8 cellular contexts compared by ENCODE assay signal in the genomic region with DNA sequence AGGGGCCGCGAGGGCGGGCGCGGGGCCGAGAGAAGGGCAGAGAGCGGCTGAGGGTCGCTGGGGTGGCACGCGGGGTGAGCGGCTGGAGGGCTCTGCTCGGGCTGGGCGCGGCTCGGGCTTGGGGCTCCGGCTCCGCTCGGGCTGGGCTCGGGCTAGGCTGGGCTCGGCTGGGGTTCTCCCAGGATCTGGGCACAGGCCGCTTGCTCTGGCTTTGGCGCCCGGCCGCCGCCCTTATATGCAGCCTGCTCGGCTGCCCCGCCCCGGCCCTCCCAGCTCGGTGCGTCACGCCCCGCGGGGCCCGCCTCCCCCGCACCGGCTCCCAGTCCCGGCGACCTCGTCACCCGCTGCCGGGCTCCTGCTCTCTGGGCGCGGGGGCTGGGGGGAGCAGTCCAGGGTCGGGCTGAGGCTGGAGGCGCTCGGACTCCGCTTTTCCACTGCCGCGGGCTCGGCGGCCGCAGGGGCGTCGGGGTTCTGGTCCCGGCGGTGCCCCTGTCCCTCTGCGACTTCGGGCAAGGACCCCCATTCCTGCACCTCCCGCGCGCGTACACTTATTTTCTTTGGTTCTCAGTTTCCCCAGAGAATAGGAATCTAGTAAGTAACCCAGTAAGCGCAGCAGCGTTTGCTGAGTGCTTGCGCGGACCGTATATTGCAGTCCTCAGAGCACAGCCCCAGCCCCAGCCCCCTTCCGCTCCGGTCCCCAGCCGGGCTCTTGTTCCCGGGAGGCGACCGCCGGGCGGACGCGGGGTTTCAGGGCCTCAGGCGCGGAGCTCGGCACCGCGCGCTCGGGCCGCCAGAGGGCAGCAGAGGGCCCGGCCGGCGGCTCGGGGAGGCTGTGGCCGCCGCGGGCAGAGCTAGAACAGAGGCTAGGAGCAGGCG. TPM values are rescaled to one million over a fixed set of nuclear protein-coding genes. Genes with fewer than 3 reads are reported as not detected.
DNase-seq lines count a peak whose midpoint lies in the region; ATAC-seq and TF ChIP-seq lines count a peak whose summit lies in the region.

A gene with protein sequence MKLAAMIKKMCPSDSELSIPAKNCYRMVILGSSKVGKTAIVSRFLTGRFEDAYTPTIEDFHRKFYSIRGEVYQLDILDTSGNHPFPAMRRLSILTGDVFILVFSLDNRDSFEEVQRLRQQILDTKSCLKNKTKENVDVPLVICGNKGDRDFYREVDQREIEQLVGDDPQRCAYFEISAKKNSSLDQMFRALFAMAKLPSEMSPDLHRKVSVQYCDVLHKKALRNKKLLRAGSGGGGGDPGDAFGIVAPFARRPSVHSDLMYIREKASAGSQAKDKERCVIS (minus strand): TSS at position 207 of the 876 bp plus-strand sequence. CDS start 214 bp downstream, outside the sequence.

- H3K9me2 ChIP-seq in PC-9 (ENCODE audit: insufficient read depth) = no peaks in the 10 kb centered on the region

- H3K27me3 ChIP-seq in PC-9 (ENCODE audit: insufficient read depth, low read depth) = no peaks in the 10 kb centered on the region
- H3K27me3 ChIP-seq in naive thymus-derived CD4-positive, alpha-beta T cell (ENCODE audit: control insufficient read depth in 2 of 2, insufficient read depth in 2 of 2, low read length in 2 of 2) = no peaks in the 10 kb centered on the region

- no peaks in the 10 kb centered on the region for H3K9me3 ChIP-seq in PC-9 (ENCODE audit: insufficient read depth, low read depth)
- H3K9me3 ChIP-seq in naive thymus-derived CD4-positive, alpha-beta T cell (ENCODE audit: control insufficient read depth in 2 of 3, low read length in 3 of 3) = no peaks in the 10 kb centered on the region

- H3K27ac Mint-ChIP-seq in naive thymus-derived CD4-positive, alpha-beta T cell = peak within 1 kb of the TSS in 5 of 9 donors; percentile 29 to 86 (median 42)
- H3K27ac Mint-ChIP-seq in stimulated activated memory B cell treated with anti-CD40 and anti-IgM and Interleukin-4, amounts not matched to agents 10 μg/mL and 1 μg/mL and 100 μg/mL, for 72 hours = no peak within 1 kb of the TSS

- H3K4me2 ChIP-seq in PC-9 = peak within 1 kb of the TSS; percentile 72

- peaks cover 0 to 1% (median 0%) of the 10 kb centered on the region in 11 donors for H3K9me3 Mint-ChIP-seq in naive thymus-derived CD4-positive, alpha-beta T cell
- no peaks in the 10 kb centered on the region for H3K9me3 Mint-ChIP-seq in stimulated activated memory B cell treated with anti-CD40 and anti-IgM and Interleukin-4, amounts not matched to agents 10 μg/mL and 1 μg/mL and 100 μg/mL, for 72 hours

- H3K79me2 ChIP-seq in PC-9 (ENCODE audit: low read depth) = no peaks in the 10 kb centered on the region

- TF ChIP-seq CTCF in PC-9 (conservative IDR thresholded peaks at IDR 0.05) = peak; percentile 88

- peaks cover 19% of the 10 kb centered on the region; the same call in 1 of the 2 replicates for H3F3A ChIP-seq in PC-9 (ENCODE audit: insufficient read depth, low read depth)

- H3K27me3 Mint-ChIP-seq in naive thymus-derived CD4-positive, alpha-beta T cell = peaks cover 5 to 24% (median 6%) of the 10 kb centered on the region in 5 donors
- peaks cover 44% of the 10 kb centered on the region for H3K27me3 Mint-ChIP-seq in stimulated activated memory B cell treated with anti-CD40 and anti-IgM and Interleukin-4, amounts not matched to agents 10 μg/mL and 1 μg/mL and 100 μg/mL, for 72 hours

- DNase-seq in Ammon's horn (ENCODE audit: low spot score) = peak; percentile 92
- DNase-seq in HS-27A (ENCODE audit: low read depth) = peak; percentile 51
- peak in 1 of 2 experiments; percentile 86 for DNase-seq in PC-9
- peak; percentile 72 for DNase-seq in activated T-helper 1 cell treated with Interleukin-2 at 50 U/mL for 16 hours (ENCODE audit: low read depth)
- DNase-seq in fibroblast of gingiva (ENCODE audit: low read depth) = peak; percentile 91
- peak; percentile 61 to 89 (median 74) for DNase-seq in naive thymus-derived CD4-positive, alpha-beta T cell

- no peak within 1 kb of the TSS; the same call in 1 of the 2 replicates for H3K4me3 ChIP-seq in PC-9
- peak within 1 kb of the TSS; percentile 61 for H3K4me3 ChIP-seq in naive thymus-derived CD4-positive, alpha-beta T cell (ENCODE audit: low read length)

- BruUV-seq in PC-9 (replicated peaks; lab: Mats Ljungman, UMichigan) = no TSS peak

- peaks cover 34% of the 10 kb centered on the region for H4K20me1 ChIP-seq in PC-9 (ENCODE audit: insufficient read depth)

- H3K4me1 ChIP-seq in PC-9 (replicated peaks; ENCODE audit: insufficient read depth) = no peaks in the 10 kb centered on the region; the same call in 1 of the 2 replicates
- peaks cover 3 to 11% of the 10 kb centered on the region in 2 donors for H3K4me1 ChIP-seq in naive thymus-derived CD4-positive, alpha-beta T cell (ENCODE audit: control insufficient read depth in 2 of 2, insufficient read depth in 2 of 2, low read length in 2 of 2)

- intact Hi-C loops in PC-9 (cut with micrococcal nuclease; ENCODE audit: unreplicated experiment) = loop anchor here (1.0 to 10.0 kb wide), 4 partner anchors 72 to 418 kb away; no protein-coding TSS in a partner anchor
- intact Hi-C loops in naive thymus-derived CD4-positive, alpha-beta T cell (cut with micrococcal nuclease) = loop anchor here (1.0 to 10.0 kb wide), 10 partner anchors 19 to 541 kb away; a partner anchor contains a TSS

- CTCF ChIA-PET in PC-9 (lab: Charles Lee) = interaction anchor here (0.6 to 2.8 kb wide), 12 partner anchors 15 to 423 kb away, joined by 3 to 13 read pairs (median 3); no protein-coding TSS in a partner anchor
- CTCF ChIA-PET in naive thymus-derived CD4-positive, alpha-beta T cell (lab: Charles Lee) = interaction anchor here (0.6 to 3.1 kb wide), 19 partner anchors 9 to 617 kb away, joined by 3 to 39 read pairs (median 3); no protein-coding TSS in a partner anchor

- no peak within 1 kb of the TSS for H2AFZ ChIP-seq in PC-9

- H3K4me1 Mint-ChIP-seq in naive thymus-derived CD4-positive, alpha-beta T cell = peaks cover 12 to 20% (median 14%) of the 10 kb centered on the region in 7 donors
- H3K4me1 Mint-ChIP-seq in stimulated activated memory B cell treated with anti-CD40 and anti-IgM and Interleukin-4, amounts not matched to agents 10 μg/mL and 1 μg/mL and 100 μg/mL, for 72 hours = peaks cover 21% of the 10 kb centered on the region

- POLR2A ChIA-PET in PC-9 (lab: Charles Lee; ENCODE audit: unreplicated experiment) = interaction anchor here (0.5 to 0.9 kb wide), 5 partner anchors 8 to 468 kb away, joined by 3 to 24 read pairs (median 5); no protein-coding TSS in a partner anchor
- POLR2A ChIA-PET in naive thymus-derived CD4-positive, alpha-beta T cell (lab: Charles Lee) = interaction anchor here (0.7 to 2.2 kb wide), 4 partner anchors 19 to 94 kb away, joined by 3 to 9 read pairs (median 3); a partner anchor contains a TSS

- no peak within 1 kb of the TSS for H3K27ac ChIP-seq in PC-9
- H3K27ac ChIP-seq in naive thymus-derived CD4-positive, alpha-beta T cell (ENCODE audit: low read depth, low read length) = peak within 1 kb of the TSS; percentile 44

- ATAC-seq in GM19324 (IDR thresholded peaks at IDR 0.05; ENCODE audit: low FRiP score, unreplicated experiment) = peak; percentile 66
- peak; percentile 90 for ATAC-seq in naive thymus-derived CD4-positive, alpha-beta T cell
- ATAC-seq in stimulated activated memory B cell treated with anti-CD40 and anti-IgM and Interleukin-4, amounts not matched to agents 10 μg/mL and 1 μg/mL and 100 μg/mL, for 72 hours = peak; percentile 89

- H3K36me3 Mint-ChIP-seq in naive thymus-derived CD4-positive, alpha-beta T cell = peaks cover 0 to 4% (median 3%) of the 10 kb centered on the region in 5 donors
- peaks cover 15% of the 10 kb centered on the region for H3K36me3 Mint-ChIP-seq in stimulated activated memory B cell treated with anti-CD40 and anti-IgM and Interleukin-4, amounts not matched to agents 10 μg/mL and 1 μg/mL and 100 μg/mL, for 72 hours

- H3K36me3 ChIP-seq in PC-9 (ENCODE audit: low read depth) = no peaks in the 10 kb centered on the region
- peaks cover 0 to 13% (median 0%) of the 10 kb centered on the region in 3 experiments for H3K36me3 ChIP-seq in naive thymus-derived CD4-positive, alpha-beta T cell (ENCODE audit: control insufficient read depth in 2 of 3, insufficient read depth in 3 of 3, low read length in 3 of 3)

- peak within 1 kb of the TSS; percentile 77 to 91 (median 86) for H3K4me3 Mint-ChIP-seq in naive thymus-derived CD4-positive, alpha-beta T cell
- peak within 1 kb of the TSS; percentile 61 for H3K4me3 Mint-ChIP-seq in stimulated activated memory B cell treated with anti-CD40 and anti-IgM and Interleukin-4, amounts not matched to agents 10 μg/mL and 1 μg/mL and 100 μg/mL, for 72 hours

RNA-seq across cellular contexts. Expression of the gene that starts here (rescaled TPM):
- total RNA-seq in PC-9 (2021) = 1.0 and 1.2 TPM in 2 replicates
- total RNA-seq in naive thymus-derived CD4-positive, alpha-beta T cell = 1 to 10 TPM in 3 of 5 experiments, under 1 TPM in 2; 0.35 to 2.5 (median 1.0) TPM
- polyA plus RNA-seq in naive thymus-derived CD4-positive, alpha-beta T cell = not detected
